Comparison of ENCODE assay signal across 8 cellular contexts in genomic region chr10:18650618-18651017, GRCh38. TPM values are rescaled to one million over a fixed set of nuclear protein-coding genes. Genes with fewer than 3 reads are reported as not detected.
A peak's percentile ranks its signal among the peaks of the same experiment; 100 is the strongest.
DNase-seq lines count a peak whose midpoint lies in the region; ATAC-seq and TF ChIP-seq lines count a peak whose summit lies in the region.

No MANE protein-coding gene starts in this region.

- H3K4me3 ChIP-seq in HL-60 (replicated peaks; ENCODE audit: insufficient read depth, low read length) (peak overlapping the region; percentile 65), gastroesophageal sphincter (peak overlapping the region; percentile 46 to 71), skin epidermis (peak overlapping the region; percentile 48 to 73 (median 62))

- H3K27me3 Mint-ChIP-seq in T-helper 1 cell treated with Interleukin-12 subunit alpha and Interleukin-12 subunit beta and Interleukin-4 antibody, amounts not matched to agents 30 μg/mL and 1 μg/mL, for 36 hours (ENCODE audit: low read depth): no peaks in the 10 kb centered on the region

- no peaks in the 10 kb centered on the region for H3K27me3 ChIP-seq in HL-60 (ENCODE audit: insufficient read depth, poor library complexity, severe bottlenecking)
- H3K27me3 ChIP-seq in gastroesophageal sphincter: no peaks in the 10 kb centered on the region

- peak overlapping the region; percentile 98 for H3K27ac Mint-ChIP-seq in T-helper 1 cell treated with Interleukin-12 subunit alpha and Interleukin-12 subunit beta and Interleukin-4 antibody, amounts not matched to agents 30 μg/mL and 1 μg/mL, for 36 hours

- peaks cover 13% of the 10 kb centered on the region for H3K36me3 Mint-ChIP-seq in T-helper 1 cell treated with Interleukin-12 subunit alpha and Interleukin-12 subunit beta and Interleukin-4 antibody, amounts not matched to agents 30 μg/mL and 1 μg/mL, for 36 hours (ENCODE audit: low read depth)

- no peaks in the 10 kb centered on the region for H3K9me3 ChIP-seq in gastroesophageal sphincter

- DNase-seq in HL-60 (ENCODE audit: low read depth in 1 of 2, low spot score in 1 of 2) (peak in 1 of 2 experiments; percentile 1), COLO668 (lab: John Stamatoyannopoulos, UW; ENCODE audit: unreplicated experiment) (no peak), amygdala (lab: John Stamatoyannopoulos, UW) (no peak), NCI-H187 treated with DMSO at 0.1 percent for 48 hours (lab: John Stamatoyannopoulos, UW) (no peak), GDM1 (lab: John Stamatoyannopoulos, UW) (no peak)

- no peak for TF ChIP-seq EP300 in gastroesophageal sphincter (IDR thresholded peaks at IDR 0.05)

- peak overlapping the region; percentile 93 for H3K4me3 Mint-ChIP-seq in T-helper 1 cell treated with Interleukin-12 subunit alpha and Interleukin-12 subunit beta and Interleukin-4 antibody, amounts not matched to agents 30 μg/mL and 1 μg/mL, for 36 hours

- peaks cover 35% of the 10 kb centered on the region for H3K4me1 Mint-ChIP-seq in T-helper 1 cell treated with Interleukin-12 subunit alpha and Interleukin-12 subunit beta and Interleukin-4 antibody, amounts not matched to agents 30 μg/mL and 1 μg/mL, for 36 hours (ENCODE audit: low read depth)

- TF ChIP-seq POLR2A in gastroesophageal sphincter (IDR thresholded peaks at IDR 0.05): no peak

- TF ChIP-seq CTCF in HL-60 (IDR thresholded peaks at IDR 0.05; ENCODE audit: insufficient read depth, low read length) (no peak), gastroesophageal sphincter (IDR thresholded peaks at IDR 0.05) (no peak)

- H3K36me3 ChIP-seq in gastroesophageal sphincter: peaks cover 0 to 24% of the 10 kb centered on the region in 2 donors

- WGBS in gastroesophageal sphincter (ENCODE audit: low coverage in 1 of 2), 2 donors: 0 to 2% methylated on average over 4 of the region's 4 CpGs

- peaks cover 3 to 33% (median 4%) of the 10 kb centered on the region in 3 donors for H3K4me1 ChIP-seq in gastroesophageal sphincter

- no peaks in the 10 kb centered on the region for H3K9me3 Mint-ChIP-seq in T-helper 1 cell treated with Interleukin-12 subunit alpha and Interleukin-12 subunit beta and Interleukin-4 antibody, amounts not matched to agents 30 μg/mL and 1 μg/mL, for 36 hours

- ATAC-seq in gastroesophageal sphincter: no peak

- H3K27ac ChIP-seq in HL-60 (replicated peaks): peak overlapping the region; percentile 74
- peak overlapping the region in 1 of 4 donors; percentile 86 for H3K27ac ChIP-seq in gastroesophageal sphincter
- H3K27ac ChIP-seq in skin epidermis: peak overlapping the region in 19 of 21 experiments; percentile 48 to 93 (median 88)

RNA-seq across cellular contexts. Expression of gene NSUN6, which starts 0.8 kb away (rescaled TPM):
- total RNA-seq in gastroesophageal sphincter: 10 to 100 TPM in 1 of 4 donors, 1 to 10 TPM in 3; 5.9 to 16.7 (median 7.1) TPM

RNA-seq across cellular contexts. Expression of gene ARL5B, which starts 8.6 kb away (rescaled TPM):
- total RNA-seq in gastroesophageal sphincter: 10 to 100 TPM in 3 of 4 donors, 1 to 10 TPM in 1; 8.3 to 12.1 (median 11.1) TPM
